ENCODE assay signal across 1 cellular context in the genomic region with DNA sequence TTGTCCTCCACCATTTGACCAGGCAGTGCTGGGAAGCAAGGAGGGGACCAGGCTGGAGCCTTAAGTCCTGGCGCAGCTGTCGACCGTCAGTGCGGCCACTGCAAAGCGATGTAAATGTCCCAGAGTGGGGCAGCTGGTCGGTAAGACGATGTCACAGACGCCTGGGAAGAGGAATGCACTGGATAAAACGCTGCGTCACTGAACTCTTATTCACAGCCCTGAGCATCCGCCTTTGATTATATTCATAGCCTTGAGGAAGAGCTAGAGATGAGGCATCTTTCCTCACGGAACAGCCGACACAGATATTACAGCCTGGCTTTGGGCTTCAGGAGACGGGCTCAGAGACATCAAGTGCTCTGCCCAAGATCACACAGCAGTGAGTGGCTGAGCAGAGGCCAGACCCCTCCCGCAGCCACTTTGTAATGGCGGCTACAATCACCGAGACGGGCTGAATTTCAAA.
TF ChIP-seq lines count a peak whose summit lies in the region.

No MANE protein-coding gene starts in this region.

TF ChIP-seq in GM12878, 131 proteins besides CTCF, POLR2A, EP300 and RAD21:
- TF ChIP-seq SUZ12 (IDR thresholded peaks at IDR 0.05; ENCODE audit: unreplicated experiment) (no peak), TCF3 (IDR thresholded peaks at IDR 0.05; ENCODE audit: borderline replicate concordance, insufficient read depth, low read depth, low read length) (no peak), TCF12 (IDR thresholded peaks at IDR 0.05; ENCODE audit: low read depth, low read length) (no peak), ZNF24 (IDR thresholded peaks at IDR 0.05) (no peak), WRNIP1 (IDR thresholded peaks at IDR 0.05; ENCODE audit: borderline replicate concordance, low read depth, low read length) (no peak), EZH2 (IDR thresholded peaks at IDR 0.05; ENCODE audit: borderline replicate concordance, control insufficient read depth, low read depth, low read length) (no peak), MYB (IDR thresholded peaks at IDR 0.05; ENCODE audit: borderline replicate concordance, low read depth, low read length) (no peak), SREBF1 (IDR thresholded peaks at IDR 0.05; ENCODE audit: low read length) (no peak), POU2F2 (IDR thresholded peaks at IDR 0.05; ENCODE audit: borderline replicate concordance, low read depth, low read length) (no peak), ZNF274 (IDR thresholded peaks at IDR 0.05; ENCODE audit: insufficient read depth, insufficient read length) (no peak), CEBPB (IDR thresholded peaks at IDR 0.05; ENCODE audit: borderline replicate concordance in 1 of 2, low read depth in 2 of 2, low read length in 2 of 2) (no peak)
- TF ChIP-seq, protein P1, sequence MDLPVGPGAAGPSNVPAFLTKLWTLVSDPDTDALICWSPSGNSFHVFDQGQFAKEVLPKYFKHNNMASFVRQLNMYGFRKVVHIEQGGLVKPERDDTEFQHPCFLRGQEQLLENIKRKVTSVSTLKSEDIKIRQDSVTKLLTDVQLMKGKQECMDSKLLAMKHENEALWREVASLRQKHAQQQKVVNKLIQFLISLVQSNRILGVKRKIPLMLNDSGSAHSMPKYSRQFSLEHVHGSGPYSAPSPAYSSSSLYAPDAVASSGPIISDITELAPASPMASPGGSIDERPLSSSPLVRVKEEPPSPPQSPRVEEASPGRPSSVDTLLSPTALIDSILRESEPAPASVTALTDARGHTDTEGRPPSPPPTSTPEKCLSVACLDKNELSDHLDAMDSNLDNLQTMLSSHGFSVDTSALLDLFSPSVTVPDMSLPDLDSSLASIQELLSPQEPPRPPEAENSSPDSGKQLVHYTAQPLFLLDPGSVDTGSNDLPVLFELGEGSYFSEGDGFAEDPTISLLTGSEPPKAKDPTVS (IDR thresholded peaks at IDR 0.05; ENCODE audit: low read depth, low read length) = no peak
- TF ChIP-seq, protein P2, sequence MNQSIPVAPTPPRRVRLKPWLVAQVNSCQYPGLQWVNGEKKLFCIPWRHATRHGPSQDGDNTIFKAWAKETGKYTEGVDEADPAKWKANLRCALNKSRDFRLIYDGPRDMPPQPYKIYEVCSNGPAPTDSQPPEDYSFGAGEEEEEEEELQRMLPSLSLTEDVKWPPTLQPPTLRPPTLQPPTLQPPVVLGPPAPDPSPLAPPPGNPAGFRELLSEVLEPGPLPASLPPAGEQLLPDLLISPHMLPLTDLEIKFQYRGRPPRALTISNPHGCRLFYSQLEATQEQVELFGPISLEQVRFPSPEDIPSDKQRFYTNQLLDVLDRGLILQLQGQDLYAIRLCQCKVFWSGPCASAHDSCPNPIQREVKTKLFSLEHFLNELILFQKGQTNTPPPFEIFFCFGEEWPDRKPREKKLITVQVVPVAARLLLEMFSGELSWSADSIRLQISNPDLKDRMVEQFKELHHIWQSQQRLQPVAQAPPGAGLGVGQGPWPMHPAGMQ (IDR thresholded peaks at IDR 0.05; ENCODE audit: borderline replicate concordance) = no peak
